8 cellular contexts compared by ENCODE assay signal in genomic region chr6:136607932-136608772, GRCh38. TPM values are rescaled to one million over a fixed set of nuclear protein-coding genes. Genes with fewer than 3 reads are reported as not detected.
DNase-seq lines count a peak whose midpoint lies in the region; ATAC-seq and TF ChIP-seq lines count a peak whose summit lies in the region.

No MANE protein-coding gene starts in this region.

- H4K20me1 ChIP-seq in OCI-LY7 (ENCODE audit: insufficient read depth, low read length) (no peaks in the 10 kb centered on the region), osteoblast (ENCODE audit: insufficient read depth, low read length) (no peaks in the 10 kb centered on the region)

- CTCF ChIA-PET in CD8-positive, alpha-beta T cell (lab: Charles Lee) = interaction anchor here (0.6 to 2.1 kb wide), 8 partner anchors 19 to 282 kb away, joined by 3 to 9 read pairs (median 4); partner anchors contain the start of gene MAP3K5
- CTCF ChIA-PET in OCI-LY7 (lab: Charles Lee; ENCODE audit: unreplicated experiment) = interaction anchor here (1.4 kb wide), 1 partner anchor 184 kb away, joined by 3 read pairs; the partner anchor contains the start of gene MAP3K5

- in situ Hi-C loops in transverse colon (cut with MboI; ENCODE audit: low pct_ligation_motif_present in 1 of 4, low pct_unique_long_range_greater_than_20kb in 1 of 4, low sequenced_read_pairs in 3 of 4) = no loop called here

- no peak overlapping the region for H2AFZ ChIP-seq in OCI-LY7 (ENCODE audit: low read length)
- no peak overlapping the region for H2AFZ ChIP-seq in osteoblast (ENCODE audit: low read length)

- no peaks in the 10 kb centered on the region for H3K9me2 ChIP-seq in OCI-LY7 (ENCODE audit: insufficient read depth, low read length)

- H3K79me2 ChIP-seq in OCI-LY7 (ENCODE audit: insufficient read depth, low read depth, low read length) (no peaks in the 10 kb centered on the region), osteoblast (ENCODE audit: insufficient read depth, low read length) (no peaks in the 10 kb centered on the region)

- H3K4me3 ChIP-seq in CD8-positive, alpha-beta T cell (ENCODE audit: low read depth, low read length) = no peak overlapping the region
- no peak overlapping the region for H3K4me3 ChIP-seq in OCI-LY7 (ENCODE audit: low read depth, low read length, poor library complexity, severe bottlenecking)
- H3K4me3 ChIP-seq in osteoblast (ENCODE audit: insufficient read depth, low read length) = no peak overlapping the region
- H3K4me3 ChIP-seq in transverse colon = no peak overlapping the region

- H3K4me1 Mint-ChIP-seq in CD8-positive, alpha-beta T cell (ENCODE audit: low read depth) = peaks cover 3% of the 10 kb centered on the region

- H3K27ac ChIP-seq in CD8-positive, alpha-beta T cell (ENCODE audit: low read depth, low read length) = no peak overlapping the region
- H3K27ac ChIP-seq in OCI-LY7 (ENCODE audit: low read depth, low read length, poor library complexity, severe bottlenecking) (no peak overlapping the region), osteoblast (ENCODE audit: low read depth, low read length) (peak overlapping the region; percentile 76), transverse colon (peak overlapping the region in 3 of 4 donors; percentile 30 to 75 (median 75))

- no peak for TF ChIP-seq EP300 in transverse colon (IDR thresholded peaks at IDR 0.05; ENCODE audit: low read depth)

- 75 to 77% methylated on average over 12 of the region's 12 CpGs for WGBS in transverse colon (ENCODE audit: low coverage in 1 of 2), 2 donors

- no peak overlapping the region for H3K27ac Mint-ChIP-seq in CD8-positive, alpha-beta T cell

- no peak for TF ChIP-seq POLR2A in transverse colon (IDR thresholded peaks at IDR 0.05)

- H3K4me3 Mint-ChIP-seq in CD8-positive, alpha-beta T cell = no peak overlapping the region

- TF ChIP-seq CTCF in CD8-positive, alpha-beta T cell (IDR thresholded peaks at IDR 0.05) = peak; percentile 81
- TF ChIP-seq CTCF in OCI-LY7 (conservative IDR thresholded peaks at IDR 0.05; ENCODE audit: low read length) (peak; percentile 87), osteoblast (IDR thresholded peaks at IDR 0.05; ENCODE audit: extremely low read depth, low read depth, low read length) (peak; percentile 91), transverse colon (IDR thresholded peaks at IDR 0.05) (peak; percentile 67 to 79 (median 76))

- H3K4me2 ChIP-seq in OCI-LY7 (ENCODE audit: low read length) = no peak overlapping the region
- H3K4me2 ChIP-seq in osteoblast (ENCODE audit: insufficient read depth, low read length) = no peak overlapping the region

- ATAC-seq in CD8-positive, alpha-beta T cell = peak; percentile 100
- peak; percentile 89 for ATAC-seq in HG03460 (IDR thresholded peaks at IDR 0.05; ENCODE audit: unreplicated experiment)

- H3K9me3 Mint-ChIP-seq in CD8-positive, alpha-beta T cell = no peaks in the 10 kb centered on the region

- intact Hi-C loops in CD8-positive, alpha-beta T cell (cut with DNase I, micrococcal nuclease) = loop anchor here (1.0 kb wide), 2 partner anchors 185 to 319 kb away; no protein-coding TSS in a partner anchor
- intact Hi-C loops in OCI-LY7 (cut with micrococcal nuclease; ENCODE audit: unreplicated experiment) (loop anchor here (1.0 kb wide), 1 partner anchor 185 kb away; no protein-coding TSS in a partner anchor), transverse colon (cut with DNase I; ENCODE audit: low total_unique reads) (no loop called here)

- no peaks in the 10 kb centered on the region for H3K27me3 Mint-ChIP-seq in CD8-positive, alpha-beta T cell (ENCODE audit: low read depth)

- BruUV-seq in OCI-LY7 (replicated peaks; lab: Mats Ljungman, UMichigan) = no TSS peak

- POLR2A ChIA-PET in CD8-positive, alpha-beta T cell (lab: Charles Lee) = interaction anchor here (1.4 kb wide), 1 partner anchor 184 kb away, joined by 7 read pairs; the partner anchor contains the start of gene MAP3K5
- POLR2A ChIA-PET in OCI-LY7 (lab: Charles Lee) = no interaction called here

- H3K9me3 ChIP-seq in CD8-positive, alpha-beta T cell (ENCODE audit: low read length) = no peaks in the 10 kb centered on the region
- H3K9me3 ChIP-seq in OCI-LY7 (ENCODE audit: low read length) (no peaks in the 10 kb centered on the region), osteoblast (ENCODE audit: low read depth, low read length) (no peaks in the 10 kb centered on the region), transverse colon (no peaks in the 10 kb centered on the region)

- peaks cover 55% of the 10 kb centered on the region for H3K36me3 Mint-ChIP-seq in CD8-positive, alpha-beta T cell

- DNase-seq in CD8-positive, alpha-beta T cell = peak; percentile 63 to 81 (median 77)
- DNase-seq in GM19240 (ENCODE audit: insufficient read length, low spot score) (peak; percentile 44), OCI-LY7 (ENCODE audit: low spot score) (peak; percentile 71), fibroblast of peridontal ligament (ENCODE audit: extremely low read depth) (peak; percentile 58), osteoblast (ENCODE audit: insufficient read length, low spot score, missing footprints) (no peak), transverse colon (peak; percentile 83)
- peak; percentile 71 for DNase-seq in activated T-cell treated with anti-CD3 and anti-CD28 coated beads, Interleukin-2, amount 50 U/mL, for 1 hour

- no peaks in the 10 kb centered on the region for H3K36me3 ChIP-seq in CD8-positive, alpha-beta T cell (ENCODE audit: insufficient read depth, low read length)
- peaks cover 14% of the 10 kb centered on the region for H3K36me3 ChIP-seq in OCI-LY7 (ENCODE audit: insufficient read depth, low read length)
- no peaks in the 10 kb centered on the region for H3K36me3 ChIP-seq in osteoblast (ENCODE audit: insufficient read depth, low read length)
- peaks cover 0 to 6% (median 0%) of the 10 kb centered on the region in 4 donors for H3K36me3 ChIP-seq in transverse colon

- H3K27me3 ChIP-seq in CD8-positive, alpha-beta T cell (ENCODE audit: insufficient read depth, low read length) = no peaks in the 10 kb centered on the region
- no peaks in the 10 kb centered on the region for H3K27me3 ChIP-seq in osteoblast (ENCODE audit: insufficient read depth, low read length)
- no peaks in the 10 kb centered on the region for H3K27me3 ChIP-seq in transverse colon

- no peaks in the 10 kb centered on the region for H3K4me1 ChIP-seq in CD8-positive, alpha-beta T cell (ENCODE audit: insufficient read depth, low read length)
- H3K4me1 ChIP-seq in OCI-LY7 (ENCODE audit: insufficient read depth, low read length, poor library complexity, severe bottlenecking) (no peaks in the 10 kb centered on the region), osteoblast (ENCODE audit: insufficient read depth, low read length) (peaks cover 41% of the 10 kb centered on the region), transverse colon (peaks cover 5 to 49% (median 31%) of the 10 kb centered on the region in 4 donors)

RNA-seq across cellular contexts. Expression of gene MAP7, which starts 57.9 kb away (rescaled TPM):
- total RNA-seq in CD8-positive, alpha-beta T cell = under 1 TPM; 0.19 to 0.24 TPM
- total RNA-seq in OCI-LY7 (2014; rRNA removed; shearing (Covaris generic)) = not detected in 2 replicates
- not detected in 2 replicates for total RNA-seq in OCI-LY7 (2022)
- 1.4 and 1.8 TPM in 2 replicates for total RNA-seq in osteoblast
- 10 to 100 TPM; 40.6 to 61.3 (median 46.6) TPM for total RNA-seq in transverse colon

Comparison
In these comparisons a context has a peak if more than half of its experiments do, and no peak if none do; other contexts are left out.
1. H3K27ac ChIP-seq: peak in osteoblast (single experiment) and transverse colon (3 of 4); none in CD8-positive, alpha-beta T cell (single experiment) and OCI-LY7 (single experiment).
2. RNA of gene MAP7, which starts 57.9 kb away (total RNA-seq): 40.6 to 61.3 TPM in transverse colon; 1.4 to 1.8 TPM in osteoblast, 0.19 to 0.24 TPM in CD8-positive, alpha-beta T cell and not detected in OCI-LY7; every median in the first group is over 10 times any median in the second.
3. Peak in every context shown above with its lines, with median percentiles within 50 percentile points of each other: CTCF ChIP-seq.